Comparison of ENCODE assay signal across 11 cellular contexts in the genomic region with DNA sequence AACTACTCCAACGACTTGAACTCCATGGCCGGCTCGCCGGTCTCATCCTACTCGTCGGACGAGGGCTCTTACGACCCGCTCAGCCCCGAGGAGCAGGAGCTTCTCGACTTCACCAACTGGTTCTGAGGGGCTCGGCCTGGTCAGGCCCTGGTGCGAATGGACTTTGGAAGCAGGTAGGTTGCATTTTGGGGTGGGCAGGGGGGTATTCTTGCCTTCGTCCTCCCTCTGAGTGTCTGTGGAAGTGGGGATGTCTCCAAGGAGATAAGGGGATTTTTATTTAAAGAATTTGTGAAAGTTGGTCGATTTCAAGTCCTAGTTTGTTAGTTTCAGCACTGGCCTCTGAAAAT. TPM values are rescaled to one million over a fixed set of nuclear protein-coding genes. Genes with fewer than 3 reads are reported as not detected.
A peak's percentile ranks its signal among the peaks of the same experiment; 100 is the strongest.
DNase-seq lines count a peak whose midpoint lies in the region; ATAC-seq and TF ChIP-seq lines count a peak whose summit lies in the region.
"Had no signal": no experiment of that assay in that cellular context is flagged by ENCODE, and none has a peak within 500 bp of the region (broad histone marks: within the 10 kb centered on the region; RNA-seq: fewer than 3 reads in every experiment).

No MANE protein-coding gene starts in this region.

- DNase-seq in GM12865 (ENCODE audit: low read depth) (no peak), endothelial cell (ENCODE audit: low spot score) (no peak), DMS 273 (lab: John Stamatoyannopoulos, UW; ENCODE audit: unreplicated experiment) (no peak), left colon (no peak), amniotic stem cell (lab: John Stamatoyannopoulos, UW) (no peak)
- DNase-seq: cerebellar nuclear complex, NCI-H1694 had no signal

- H3K4me1 ChIP-seq in HUES6 (ENCODE audit: control insufficient read depth, insufficient read depth, low read length) (peaks cover 39% of the 10 kb centered on the region), rectal smooth muscle tissue (ENCODE audit: control insufficient read depth, insufficient read depth, low read length) (peaks cover 2% of the 10 kb centered on the region)

- peaks cover 56% of the 10 kb centered on the region for H3K27me3 Mint-ChIP-seq in endothelial cell (ENCODE audit: unreplicated experiment)

- peaks cover 19% of the 10 kb centered on the region for H3K4me1 Mint-ChIP-seq in endothelial cell (ENCODE audit: unreplicated experiment)

- peaks cover 18% of the 10 kb centered on the region for H3K36me3 Mint-ChIP-seq in endothelial cell (ENCODE audit: low read depth, unreplicated experiment)

- peaks cover 8% of the 10 kb centered on the region for H3K9me3 Mint-ChIP-seq in endothelial cell (ENCODE audit: unreplicated experiment)

- peak overlapping the region; percentile 52 for H3K4me3 Mint-ChIP-seq in endothelial cell (ENCODE audit: unreplicated experiment)

- H3K36me3 ChIP-seq in HUES6 (ENCODE audit: control insufficient read depth, insufficient read depth, low read length) (no peaks in the 10 kb centered on the region), rectal smooth muscle tissue (ENCODE audit: control insufficient read depth, insufficient read depth, low read length) (no peaks in the 10 kb centered on the region)

- peaks cover 2% of the 10 kb centered on the region; the same call in 1 of the 2 replicates for H3K9me3 ChIP-seq in HUES6 (ENCODE audit: control insufficient read depth, insufficient read depth, low read depth, low read length)

- H3K27ac ChIP-seq in HUES6 (ENCODE audit: low read depth, low read length) (no peak overlapping the region), rectal smooth muscle tissue (ENCODE audit: low read depth, low read length) (no peak overlapping the region)

- H3K27ac Mint-ChIP-seq in endothelial cell (ENCODE audit: unreplicated experiment) = no peak overlapping the region

- H3K4me3 ChIP-seq in GM12865 (ENCODE audit: low read depth, low read length) = peak overlapping the region; percentile 71; the same call in 1 of the 2 replicates
- peak overlapping the region; percentile 62 for H3K4me3 ChIP-seq in HUES6 (ENCODE audit: low read depth, low read length)
- H3K4me3 ChIP-seq in rectal smooth muscle tissue (ENCODE audit: low read length) = peak overlapping the region; percentile 57

- intact Hi-C loops in left colon (cut with DNase I, micrococcal nuclease) = no loop called here

- H3K27me3 ChIP-seq in HUES6 (ENCODE audit: control insufficient read depth, insufficient read depth, low read length) = peaks cover 100% of the 10 kb centered on the region
- peaks cover 29% of the 10 kb centered on the region for H3K27me3 ChIP-seq in rectal smooth muscle tissue (ENCODE audit: control insufficient read depth, insufficient read depth, low read length)

- H3K9ac ChIP-seq in HUES6 (ENCODE audit: low read length) = no peak overlapping the region
- H3K9ac ChIP-seq in rectal smooth muscle tissue (ENCODE audit: low read length) = no peak overlapping the region

- no peak for TF ChIP-seq CTCF in GM12865 (IDR thresholded peaks at IDR 0.05; ENCODE audit: insufficient read depth, low read depth, low read length, missing control alignments)
- no peak for TF ChIP-seq CTCF in endothelial cell (IDR thresholded peaks at IDR 0.05; ENCODE audit: unreplicated experiment)

- ATAC-seq in left colon (no peak), HG03045 (IDR thresholded peaks at IDR 0.05; ENCODE audit: unreplicated experiment) (no peak)

RNA-seq across cellular contexts. Expression of a gene that starts 1.3 kb away (rescaled TPM):
- not detected for total RNA-seq in endothelial cell (ENCODE audit: unreplicated experiment)
- total RNA-seq in left colon = under 1 TPM; 0.12 to 0.47 TPM
- total RNA-seq: subcutaneous adipose tissue had no signal

RNA-seq across cellular contexts. Expression of a gene that starts 41.8 kb away (rescaled TPM):
- total RNA-seq in endothelial cell (ENCODE audit: unreplicated experiment) (not detected), left colon (not detected)
- total RNA-seq: subcutaneous adipose tissue had no signal
